Comparison of ENCODE assay signal across 8 cellular contexts in genomic region chr19:43662487-43662886, GRCh38. TPM values are rescaled to one million over a fixed set of nuclear protein-coding genes. Genes with fewer than 3 reads are reported as not detected.
A peak's percentile ranks its signal among the peaks of the same experiment; 100 is the strongest.
DNase-seq lines count a peak whose midpoint lies in the region; ATAC-seq and TF ChIP-seq lines count a peak whose summit lies in the region.
"Had no signal": no experiment of that assay in that cellular context is flagged by ENCODE, and none has a peak within 500 bp of the region (broad histone marks: within the 10 kb centered on the region; RNA-seq: fewer than 3 reads in every experiment).

No MANE protein-coding gene starts in this region.

- ATAC-seq in IMR-90 (ENCODE audit: low read depth): peak; percentile 24; the same call in 1 of the 2 replicates
- no peak for ATAC-seq in GM18517 (IDR thresholded peaks at IDR 0.05; ENCODE audit: unreplicated experiment)

- peak; percentile 28 for TF ChIP-seq RAD21 in IMR-90 (IDR thresholded peaks at IDR 0.05; ENCODE audit: low read length)

- H3K36me3 ChIP-seq in A673 (ENCODE audit: insufficient read depth, low read length, poor library complexity, severe bottlenecking) (peaks cover 15% of the 10 kb centered on the region), IMR-90 (ENCODE audit: control insufficient read depth, insufficient read depth, low read length) (peaks cover 63% of the 10 kb centered on the region)

- H3K14ac ChIP-seq in IMR-90 (replicated peaks; ENCODE audit: low read depth, low read length): no peak overlapping the region

- in situ Hi-C loops in IMR-90 (cut with MboI; ENCODE audit: low sequenced_read_pairs): no loop called here

- 100% methylated on average over 2 of the region's 6 CpGs; no CpG with 5 or more reads in 1 of the 2 experiments for WGBS in IMR-90 (ENCODE audit: extremely low coverage in 2 of 2, insufficient read length in 1 of 2), 2 experiments

- peaks cover 66% of the 10 kb centered on the region for H4K20me1 ChIP-seq in IMR-90 (ENCODE audit: insufficient read depth, low read length)

- intact Hi-C loops in A673 (cut with micrococcal nuclease; ENCODE audit: unreplicated experiment) (loop anchor here (10.0 kb wide), 1 partner anchor 128 kb away; the partner anchor contains the start of gene ZNF575), IMR-90 (cut with micrococcal nuclease) (loop anchor here (10.0 kb wide), 1 partner anchor 558 kb away; no protein-coding TSS in a partner anchor), dorsolateral prefrontal cortex (cut with DNase I) (no loop called here)

- no peak overlapping the region for H4K8ac ChIP-seq in IMR-90 (ENCODE audit: low read depth in 2 of 2, low read length in 2 of 2)

- no peak overlapping the region for H2BK20ac ChIP-seq in IMR-90 (ENCODE audit: low read depth, low read length)

- H2AK9ac ChIP-seq in IMR-90 (replicated peaks; ENCODE audit: low read depth, low read length, poor library complexity): no peak overlapping the region

- H2BK120ac ChIP-seq in IMR-90 (ENCODE audit: low read depth, low read length): no peak overlapping the region

- peak; percentile 58 for TF ChIP-seq CTCF in A673 (conservative IDR thresholded peaks at IDR 0.05; ENCODE audit: low read depth, low read length)
- peak; percentile 39 for TF ChIP-seq CTCF in IMR-90 (conservative IDR thresholded peaks at IDR 0.05; ENCODE audit: low read depth, low read length)
- TF ChIP-seq CTCF in dorsolateral prefrontal cortex (IDR thresholded peaks at IDR 0.05 in 54 of 56, conservative IDR thresholded peaks at IDR 0.05 in 2 of 56; ENCODE audit: low read depth in 1 of 56, partially characterized antibody in 56 of 56): peak in 47 of 56 donors; percentile 11 to 56 (median 35)

- BruUV-seq in A673 (replicated peaks; lab: Mats Ljungman, UMichigan): no TSS peak
- BruUV-seq in IMR-90 (replicated peaks; lab: Mats Ljungman, UMichigan): no TSS peak

- H3K9me3 ChIP-seq in A673 (ENCODE audit: low read depth, low read length, poor library complexity, severe bottlenecking): no peaks in the 10 kb centered on the region
- H3K9me3 ChIP-seq in IMR-90 (ENCODE audit: control insufficient read depth, insufficient read depth, low read length): peaks cover 3% of the 10 kb centered on the region; the same call in 1 of the 2 replicates

- H3K23ac ChIP-seq in IMR-90 (ENCODE audit: low read depth, low read length): no peak overlapping the region

- peaks cover 21% of the 10 kb centered on the region for H3K9me1 ChIP-seq in IMR-90 (ENCODE audit: insufficient read depth, low read length)

- no peak overlapping the region for H3K9ac ChIP-seq in IMR-90 (ENCODE audit: low read depth, low read length)

- H3K27me3 ChIP-seq in A673 (replicated peaks; ENCODE audit: insufficient read depth, low read depth, low read length, poor library complexity) (no peaks in the 10 kb centered on the region), IMR-90 (ENCODE audit: control insufficient read depth, insufficient read depth, low read length) (no peaks in the 10 kb centered on the region), dorsolateral prefrontal cortex (no peaks in the 10 kb centered on the region)

- dilution Hi-C loops in IMR-90 (cut with HindIII; ENCODE audit: low sequenced_read_pairs, unreplicated experiment): no loop called here

- peaks cover 56 to 81% of the 10 kb centered on the region in 2 experiments for H3K79me1 ChIP-seq in IMR-90 (ENCODE audit: low read depth in 1 of 2, low read length in 2 of 2)

- no peak overlapping the region for H3K4ac ChIP-seq in IMR-90 (ENCODE audit: low read depth, low read length)

- H2BK15ac ChIP-seq in IMR-90 (ENCODE audit: low read depth, low read length): no peak overlapping the region

- TF ChIP-seq POLR2A in IMR-90 (IDR thresholded peaks at IDR 0.05; ENCODE audit: low read depth, low read length): no peak

- no peak overlapping the region for H4K91ac ChIP-seq in IMR-90 (ENCODE audit: insufficient read depth, low read depth, low read length)

- H2AK5ac ChIP-seq in IMR-90 (ENCODE audit: low read depth, low read length): no peak overlapping the region

- no peak overlapping the region for H3K4me3 ChIP-seq in A673 (ENCODE audit: low read depth, low read length, poor library complexity, severe bottlenecking)
- H3K4me3 ChIP-seq in IMR-90 (ENCODE audit: insufficient read depth, low read depth, low read length): no peak overlapping the region
- no peak overlapping the region for H3K4me3 ChIP-seq in dorsolateral prefrontal cortex

- DNase-seq in A673 (ENCODE audit: low spot score) (peak; percentile 42), IMR-90 (no peak), dorsolateral prefrontal cortex (no peak)
- no peak for DNase-seq in activated CD8-positive, alpha-beta memory T cell treated with anti-CD3 and anti-CD28 coated beads, Interleukin-2, amount 50 U/mL, for 48 hours
- DNase-seq in activated CD4-positive, CD25-positive, alpha-beta regulatory T cell treated with anti-CD3 and anti-CD28 coated beads, Interleukin-2, amount 50 U/mL, for 72 hours: no peak
- DNase-seq: naive B cell had no signal

- H3K27ac ChIP-seq in A673 (ENCODE audit: low read depth, low read length, poor library complexity, severe bottlenecking) (no peak overlapping the region), IMR-90 (ENCODE audit: insufficient read depth, low read length) (no peak overlapping the region), dorsolateral prefrontal cortex (no peak overlapping the region)

- H2BK5ac ChIP-seq in IMR-90 (ENCODE audit: low read depth, low read length, poor library complexity, severe bottlenecking): no peak overlapping the region

- peaks cover 5% of the 10 kb centered on the region for H3K4me1 ChIP-seq in A673 (ENCODE audit: insufficient read depth, low read length, poor library complexity, severe bottlenecking)
- peaks cover 3% of the 10 kb centered on the region for H3K4me1 ChIP-seq in IMR-90 (ENCODE audit: control insufficient read depth, insufficient read depth, low read length)

- no peak overlapping the region for H3K56ac ChIP-seq in IMR-90 (ENCODE audit: extremely low read depth, insufficient read depth, low read length)

- no peak overlapping the region for H3K4me2 ChIP-seq in IMR-90 (ENCODE audit: low read depth, low read length)

- no peak overlapping the region for H4K5ac ChIP-seq in IMR-90 (ENCODE audit: low read depth, low read length)

- CTCF ChIA-PET in A673 (lab: Charles Lee) (interaction anchor here (0.6 kb wide), 1 partner anchor 95 kb away, joined by 4 read pairs; no protein-coding TSS in a partner anchor), IMR-90 (lab: Yijun Ruan, JAX) (interaction anchor here (0.5 to 0.6 kb wide), 2 partner anchors 228 to 1127 kb away, joined by 3 to 4 read pairs; no protein-coding TSS in a partner anchor)

- H3K18ac ChIP-seq in IMR-90 (ENCODE audit: low read depth, low read length): no peak overlapping the region

- H2AFZ ChIP-seq in IMR-90 (replicated peaks; ENCODE audit: low read length, poor library complexity): no peak overlapping the region

- POLR2A ChIA-PET in A673 (lab: Charles Lee; ENCODE audit: low non-redundant PET): no interaction called here
- POLR2A ChIA-PET in IMR-90 (lab: Charles Lee; ENCODE audit: unreplicated experiment): no interaction called here

TF ChIP-seq in IMR-90, 13 proteins besides CTCF, POLR2A, EP300 and RAD21 (continues in another document):
- TF ChIP-seq MAFK (IDR thresholded peaks at IDR 0.05; ENCODE audit: low read depth, low read length): no peak
- no peak for TF ChIP-seq CHD1 (IDR thresholded peaks at IDR 0.05; ENCODE audit: low read depth, low read length)
- no peak for TF ChIP-seq MAZ (IDR thresholded peaks at IDR 0.05; ENCODE audit: borderline replicate concordance, low read depth, low read length)
- TF ChIP-seq CEBPB (IDR thresholded peaks at IDR 0.05; ENCODE audit: low read depth, low read length): no peak
- TF ChIP-seq RCOR1 (IDR thresholded peaks at IDR 0.05; ENCODE audit: insufficient replicate concordance, low read length): no peak
- TF ChIP-seq BHLHE40 (IDR thresholded peaks at IDR 0.05; ENCODE audit: low read depth, low read length): no peak
- TF ChIP-seq NFE2L2 (IDR thresholded peaks at IDR 0.05; ENCODE audit: low read depth, low read length): no peak
- no peak for TF ChIP-seq SMC3 (IDR thresholded peaks at IDR 0.05; ENCODE audit: low read depth, low read length)
- TF ChIP-seq FOS (IDR thresholded peaks at IDR 0.05; ENCODE audit: low read depth, low read length): no peak
- no peak for TF ChIP-seq MXI1 (IDR thresholded peaks at IDR 0.05; ENCODE audit: borderline replicate concordance, low read depth, low read length)

RNA-seq across cellular contexts. Expression of gene PLAUR, which starts 7.5 kb away (rescaled TPM):
- total RNA-seq in A673 (2021) (40.1 and 45.4 TPM in 2 replicates), IMR-90 (2012; rRNA removed) (112 and 115 TPM in 2 replicates), dorsolateral prefrontal cortex (10 to 100 TPM in 50 of 120 experiments, 1 to 10 TPM in 70; 2.9 to 25.9 (median 8.6) TPM)
- 263 and 328 TPM in 2 replicates for polyA plus RNA-seq in IMR-90 (2012; rRNA removed)
- 330 and 334 TPM in 2 replicates for polyA plus RNA-seq in IMR-90 (2012; cell fraction: cytosol; rRNA removed)
- 200 and 249 TPM in 2 replicates for polyA plus RNA-seq in IMR-90 (2012; cell fraction: nucleus; rRNA removed; ENCODE audit: low replicate concordance)

RNA-seq across cellular contexts. Expression of gene CADM4, which starts 22.8 kb away (rescaled TPM):
- 28.7 and 35.2 TPM in 2 replicates for total RNA-seq in A673 (2021)
- total RNA-seq in IMR-90 (2012; rRNA removed): 1.7 and 2.0 TPM in 2 replicates
- 4.0 and 4.9 TPM in 2 replicates for polyA plus RNA-seq in IMR-90 (2012; rRNA removed)
- 4.3 and 7.1 TPM in 2 replicates for polyA plus RNA-seq in IMR-90 (2012; cell fraction: cytosol; rRNA removed)
- polyA plus RNA-seq in IMR-90 (2012; cell fraction: nucleus; rRNA removed; ENCODE audit: low replicate concordance): 2.1 and 2.2 TPM in 2 replicates
- total RNA-seq in dorsolateral prefrontal cortex: 100 to 1,000 TPM in 105 of 120 experiments, 10 to 100 TPM in 15; 79.5 to 239 (median 123) TPM

RNA-seq across cellular contexts. Expression of gene ZNF428, which starts 43.1 kb away (rescaled TPM):
- total RNA-seq in A673 (2021) (65.7 and 72.4 TPM in 2 replicates), IMR-90 (2012; rRNA removed) (9.9 and 10.3 TPM in 2 replicates), dorsolateral prefrontal cortex (100 to 1,000 TPM in 3 of 120 experiments, 10 to 100 TPM in 117; 58.0 to 110 (median 83.3) TPM)
- 32.3 and 45.4 TPM in 2 replicates for polyA plus RNA-seq in IMR-90 (2012; rRNA removed)
- polyA plus RNA-seq in IMR-90 (2012; cell fraction: cytosol; rRNA removed): 49.1 and 54.4 TPM in 2 replicates
- polyA plus RNA-seq in IMR-90 (2012; cell fraction: nucleus; rRNA removed; ENCODE audit: low replicate concordance): 16.4 and 17.3 TPM in 2 replicates

RNA-seq across cellular contexts. Expression of gene SRRM5, which starts 50.6 kb away (rescaled TPM):
- 0.62 and 0.66 TPM in 2 replicates for total RNA-seq in A673 (2021)
- not detected in 2 replicates for total RNA-seq in IMR-90 (2012; rRNA removed)
- 0.10 TPM in 2 replicates for polyA plus RNA-seq in IMR-90 (2012; rRNA removed)
- 0.02 TPM in 1 of 2 replicates, not detected in the other for polyA plus RNA-seq in IMR-90 (2012; cell fraction: cytosol; rRNA removed)
- polyA plus RNA-seq in IMR-90 (2012; cell fraction: nucleus; rRNA removed; ENCODE audit: low replicate concordance): 0.47 and 1.0 TPM in 2 replicates
- 1 to 10 TPM in 47 of 120 experiments, under 1 TPM in 72, not detected in 1; 0.22 to 3.6 (median 0.89) TPM for total RNA-seq in dorsolateral prefrontal cortex
- total RNA-seq: Daoy had no signal

RNA-seq across cellular contexts. Expression of gene IRGC, which starts 53.4 kb away (rescaled TPM):
- total RNA-seq in A673 (2021): not detected in 2 replicates
- not detected in 2 replicates for total RNA-seq in IMR-90 (2012; rRNA removed)
- not detected in 2 replicates for polyA plus RNA-seq in IMR-90 (2012; rRNA removed)
- polyA plus RNA-seq in IMR-90 (2012; cell fraction: cytosol; rRNA removed): not detected in 2 replicates
- not detected in 2 replicates for polyA plus RNA-seq in IMR-90 (2012; cell fraction: nucleus; rRNA removed; ENCODE audit: low replicate concordance)
- not detected for total RNA-seq in dorsolateral prefrontal cortex
- total RNA-seq: Daoy had no signal

Comparison
In these comparisons a context has a peak if more than half of its experiments do, and no peak if none do; other contexts are left out.
1. RNA of gene CADM4, which starts 22.8 kb away (total RNA-seq): 79.5 to 239 TPM in dorsolateral prefrontal cortex and 28.7 to 35.2 TPM in A673; 1.7 to 2.0 TPM in IMR-90; every median in the first group is over 10 times any median in the second.
2. intact Hi-C loops: an anchor here in A673 (10.0 kb wide) and IMR-90 (10.0 kb wide); none called in dorsolateral prefrontal cortex.
3. Peak in every context shown above with its lines, with median percentiles within 50 percentile points of each other: CTCF ChIP-seq.